In genomic region chr17:49640556-49640955, GRCh38 we compare ENCODE assay signal across 18 cellular contexts.
"Had no signal": no experiment of that assay in that cellular context is flagged by ENCODE, and none has a peak within 500 bp of the region (broad histone marks: within the 10 kb centered on the region; RNA-seq: fewer than 3 reads in every experiment).

No MANE protein-coding gene starts in this region.

- H3K9me3 ChIP-seq: breast epithelium, ovary, SJSA1 had no signal

- H3K36me3 ChIP-seq: breast epithelium, ovary had no signal

- H3K4me3 Mint-ChIP-seq: naive B cell; neural progenitor cell; stimulated activated naive B cell treated with anti-CD40 and anti-IgM and Interleukin-4, amounts not matched to agents 10 μg/mL and 1 μg/mL and 100 μg/mL, for 72 hours; type B pancreatic cell; WTC11 had no signal

- H3K27ac ChIP-seq: breast epithelium, dorsolateral prefrontal cortex, neural progenitor cell, ovary, SJSA1 had no signal

- H3K4me1 Mint-ChIP-seq: neural progenitor cell had no signal

- H3K27ac Mint-ChIP-seq: naive B cell; neural progenitor cell; stimulated activated naive B cell treated with anti-CD40 and anti-IgM and Interleukin-4, amounts not matched to agents 10 μg/mL and 1 μg/mL and 100 μg/mL, for 72 hours; type B pancreatic cell; WTC11 had no signal

- FAIRE-seq: endometrium, frontal cortex had no signal

- H3K27me3 Mint-ChIP-seq: naive B cell; stimulated activated naive B cell treated with anti-CD40 and anti-IgM and Interleukin-4, amounts not matched to agents 10 μg/mL and 1 μg/mL and 100 μg/mL, for 72 hours; type B pancreatic cell had no signal

- H3K9me3 Mint-ChIP-seq: neural progenitor cell; stimulated activated naive B cell treated with anti-CD40 and anti-IgM and Interleukin-4, amounts not matched to agents 10 μg/mL and 1 μg/mL and 100 μg/mL, for 72 hours; type B pancreatic cell had no signal

- ATAC-seq: stimulated activated naive B cell treated with anti-CD40 and anti-IgM and Interleukin-4, amounts not matched to agents 10 μg/mL and 1 μg/mL and 100 μg/mL, for 72 hours; WTC11 had no signal

- H3K4me1 ChIP-seq: breast epithelium, neural progenitor cell had no signal

- H3K4me3 ChIP-seq: breast epithelium, dorsolateral prefrontal cortex, neural progenitor cell, ovary, SJSA1 had no signal

- DNase-seq: activated CD4-positive, alpha-beta T cell treated with anti-CD3 and anti-CD28 coated beads for 48 hours; activated CD8-positive, alpha-beta memory T cell treated with anti-CD3 and anti-CD28 coated beads, Interleukin-2, amount 50 U/mL, for 48 hours; anterior cingulate cortex; dorsolateral prefrontal cortex; islet precursor cell; naive B cell; ovary; stimulated activated CD4-positive, alpha-beta T cell treated with anti-CD3 and anti-CD28 coated beads, Interleukin-2, amount 100 ng/mL, for 48 hours; stimulated activated naive B cell treated with anti-CD40 and anti-IgM and Interleukin-4, amounts not matched to agents 10 μg/mL and 1 μg/mL and 100 μg/mL, for 72 hours; substantia nigra; T-helper 2 cell had no signal

- H3K27me3 ChIP-seq: breast epithelium, dorsolateral prefrontal cortex, neural progenitor cell, ovary, SJSA1 had no signal
